1 cellular context compared by ENCODE assay signal in the genomic region with DNA sequence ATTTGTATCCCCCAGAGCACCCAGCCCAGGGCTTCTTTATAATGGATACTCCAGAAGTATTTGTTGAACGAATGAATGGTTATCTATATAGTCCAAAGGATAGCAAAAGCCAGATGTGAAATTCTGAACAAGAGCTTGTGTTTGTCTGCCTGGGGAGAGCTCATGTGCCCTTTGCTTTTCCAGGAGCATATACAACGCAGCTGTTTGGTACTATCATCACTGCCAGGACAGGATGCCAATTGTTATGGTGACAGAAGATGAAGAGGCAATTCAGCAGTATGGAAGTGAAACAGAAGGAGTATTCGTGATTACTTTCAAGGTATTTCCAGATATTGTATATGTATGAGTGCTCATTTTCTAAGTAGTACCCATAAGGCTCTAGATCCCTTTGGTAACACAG.
TF ChIP-seq lines count a peak whose summit lies in the region.

No MANE protein-coding gene starts in this region.

TF ChIP-seq in K562, 482 proteins besides CTCF, POLR2A, EP300 and RAD21:
- TF ChIP-seq, protein P1, sequence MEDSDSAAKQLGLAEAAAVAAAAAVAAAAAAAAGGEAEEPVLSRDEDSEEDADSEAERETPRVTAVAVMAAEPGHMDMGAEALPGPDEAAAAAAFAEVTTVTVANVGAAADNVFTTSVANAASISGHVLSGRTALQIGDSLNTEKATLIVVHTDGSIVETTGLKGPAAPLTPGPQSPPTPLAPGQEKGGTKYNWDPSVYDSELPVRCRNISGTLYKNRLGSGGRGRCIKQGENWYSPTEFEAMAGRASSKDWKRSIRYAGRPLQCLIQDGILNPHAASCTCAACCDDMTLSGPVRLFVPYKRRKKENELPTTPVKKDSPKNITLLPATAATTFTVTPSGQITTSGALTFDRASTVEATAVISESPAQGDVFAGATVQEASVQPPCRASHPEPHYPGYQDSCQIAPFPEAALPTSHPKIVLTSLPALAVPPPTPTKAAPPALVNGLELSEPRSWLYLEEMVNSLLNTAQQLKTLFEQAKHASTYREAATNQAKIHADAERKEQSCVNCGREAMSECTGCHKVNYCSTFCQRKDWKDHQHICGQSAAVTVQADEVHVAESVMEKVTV (CRISPR knock-in tag; IDR thresholded peaks at IDR 0.05) = no peak
- no peak for TF ChIP-seq LEF1 (IDR thresholded peaks at IDR 0.05)
- no peak for TF ChIP-seq FUS (optimal IDR thresholded peaks at IDR 0.05; ENCODE audit: low read depth, low read length)
- no peak for TF ChIP-seq JUND (IDR thresholded peaks at IDR 0.05; ENCODE audit: borderline replicate concordance, low read depth, low read length)
- no peak for TF ChIP-seq JUND (tag; IDR thresholded peaks at IDR 0.05; ENCODE audit: borderline replicate concordance, low read depth, low read length)
- TF ChIP-seq ZNF134 (CRISPR knock-in tag; conservative IDR thresholded peaks at IDR 0.05) = no peak
- no peak for TF ChIP-seq ESRRA (IDR thresholded peaks at IDR 0.05; ENCODE audit: borderline replicate concordance, low read depth)
- TF ChIP-seq, protein P2, sequence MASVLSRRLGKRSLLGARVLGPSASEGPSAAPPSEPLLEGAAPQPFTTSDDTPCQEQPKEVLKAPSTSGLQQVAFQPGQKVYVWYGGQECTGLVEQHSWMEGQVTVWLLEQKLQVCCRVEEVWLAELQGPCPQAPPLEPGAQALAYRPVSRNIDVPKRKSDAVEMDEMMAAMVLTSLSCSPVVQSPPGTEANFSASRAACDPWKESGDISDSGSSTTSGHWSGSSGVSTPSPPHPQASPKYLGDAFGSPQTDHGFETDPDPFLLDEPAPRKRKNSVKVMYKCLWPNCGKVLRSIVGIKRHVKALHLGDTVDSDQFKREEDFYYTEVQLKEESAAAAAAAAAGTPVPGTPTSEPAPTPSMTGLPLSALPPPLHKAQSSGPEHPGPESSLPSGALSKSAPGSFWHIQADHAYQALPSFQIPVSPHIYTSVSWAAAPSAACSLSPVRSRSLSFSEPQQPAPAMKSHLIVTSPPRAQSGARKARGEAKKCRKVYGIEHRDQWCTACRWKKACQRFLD (CRISPR knock-in tag; IDR thresholded peaks at IDR 0.05) = no peak
- no peak for TF ChIP-seq CHD4 (IDR thresholded peaks at IDR 0.05; ENCODE audit: insufficient read depth, insufficient replicate concordance, low read depth, low read length, poor library complexity, severe bottlenecking)
- TF ChIP-seq, protein P3, sequence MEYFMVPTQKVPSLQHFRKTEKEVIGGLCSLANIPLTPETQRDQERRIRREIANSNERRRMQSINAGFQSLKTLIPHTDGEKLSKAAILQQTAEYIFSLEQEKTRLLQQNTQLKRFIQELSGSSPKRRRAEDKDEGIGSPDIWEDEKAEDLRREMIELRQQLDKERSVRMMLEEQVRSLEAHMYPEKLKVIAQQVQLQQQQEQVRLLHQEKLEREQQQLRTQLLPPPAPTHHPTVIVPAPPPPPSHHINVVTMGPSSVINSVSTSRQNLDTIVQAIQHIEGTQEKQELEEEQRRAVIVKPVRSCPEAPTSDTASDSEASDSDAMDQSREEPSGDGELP (CRISPR knock-in tag; IDR thresholded peaks at IDR 0.05; ENCODE audit: borderline replicate concordance) = no peak
- TF ChIP-seq, protein P4, sequence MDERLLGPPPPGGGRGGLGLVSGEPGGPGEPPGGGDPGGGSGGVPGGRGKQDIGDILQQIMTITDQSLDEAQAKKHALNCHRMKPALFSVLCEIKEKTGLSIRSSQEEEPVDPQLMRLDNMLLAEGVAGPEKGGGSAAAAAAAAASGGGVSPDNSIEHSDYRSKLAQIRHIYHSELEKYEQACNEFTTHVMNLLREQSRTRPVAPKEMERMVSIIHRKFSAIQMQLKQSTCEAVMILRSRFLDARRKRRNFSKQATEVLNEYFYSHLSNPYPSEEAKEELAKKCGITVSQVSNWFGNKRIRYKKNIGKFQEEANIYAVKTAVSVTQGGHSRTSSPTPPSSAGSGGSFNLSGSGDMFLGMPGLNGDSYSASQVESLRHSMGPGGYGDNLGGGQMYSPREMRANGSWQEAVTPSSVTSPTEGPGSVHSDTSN (CRISPR knock-in tag; IDR thresholded peaks at IDR 0.05; ENCODE audit: low read depth) = no peak
- TF ChIP-seq, protein P4 (tag; conservative IDR thresholded peaks at IDR 0.05; ENCODE audit: low read depth) = no peak
- no peak for TF ChIP-seq SLC30A9 (CRISPR knock-in tag; IDR thresholded peaks at IDR 0.05)
- TF ChIP-seq, protein P5, sequence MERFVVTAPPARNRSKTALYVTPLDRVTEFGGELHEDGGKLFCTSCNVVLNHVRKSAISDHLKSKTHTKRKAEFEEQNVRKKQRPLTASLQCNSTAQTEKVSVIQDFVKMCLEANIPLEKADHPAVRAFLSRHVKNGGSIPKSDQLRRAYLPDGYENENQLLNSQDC (CRISPR knock-in tag; IDR thresholded peaks at IDR 0.05) = no peak
TF ChIP-seq in K562: peak in this region for 0.
